11 cellular contexts compared by ENCODE assay signal in the genomic region with DNA sequence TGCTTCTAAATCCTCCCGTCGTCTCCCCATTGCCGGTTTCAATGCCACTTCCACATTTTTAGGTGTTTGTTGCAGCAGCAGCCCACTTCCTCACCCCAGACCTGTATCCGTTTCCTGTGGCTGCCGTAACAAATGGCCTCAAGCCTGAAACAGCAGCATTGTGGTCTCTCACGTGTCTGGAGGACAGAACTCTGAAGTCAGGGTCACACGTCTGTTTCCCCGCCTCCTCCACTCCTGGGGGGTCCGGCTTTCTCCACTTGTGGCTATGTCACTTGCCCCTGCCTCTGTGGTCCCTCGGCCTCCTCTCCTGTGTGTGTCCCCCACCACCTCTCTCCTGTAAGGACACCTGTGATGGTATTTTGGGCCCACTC. TPM values are rescaled to one million over a fixed set of nuclear protein-coding genes. Genes with fewer than 3 reads are reported as not detected.
DNase-seq lines count a peak whose midpoint lies in the region; ATAC-seq and TF ChIP-seq lines count a peak whose summit lies in the region.
"Had no signal": no experiment of that assay in that cellular context is flagged by ENCODE, and none has a peak within 500 bp of the region (broad histone marks: within the 10 kb centered on the region; RNA-seq: fewer than 3 reads in every experiment).

No MANE protein-coding gene starts in this region.

- H3K27ac Mint-ChIP-seq in activated CD8-positive, alpha-beta T cell treated with anti-CD3 and anti-CD28 coated beads for 36 hours = peak overlapping the region; percentile 55
- peak overlapping the region; percentile 12 for H3K27ac Mint-ChIP-seq in memory B cell

- H3K4me3 ChIP-seq in HL-60 (replicated peaks; ENCODE audit: insufficient read depth, low read length) (no peak overlapping the region), sigmoid colon (no peak overlapping the region)
- H3K4me3 ChIP-seq: psoas muscle had no signal

- no peak for TF ChIP-seq EP300 in sigmoid colon (IDR thresholded peaks at IDR 0.05)

- no peak overlapping the region for H3K4me3 Mint-ChIP-seq in activated CD8-positive, alpha-beta T cell treated with anti-CD3 and anti-CD28 coated beads for 36 hours
- peak overlapping the region; percentile 0 for H3K4me3 Mint-ChIP-seq in memory B cell

- H3K27me3 Mint-ChIP-seq in activated CD8-positive, alpha-beta T cell treated with anti-CD3 and anti-CD28 coated beads for 36 hours = no peaks in the 10 kb centered on the region
- H3K27me3 Mint-ChIP-seq in memory B cell = no peaks in the 10 kb centered on the region

- CTCF ChIA-PET in activated CD8-positive, alpha-beta T cell treated with anti-CD3 and anti-CD28 coated beads for 36 hours (lab: Charles Lee) = no interaction called here

- H3K36me3 Mint-ChIP-seq in activated CD8-positive, alpha-beta T cell treated with anti-CD3 and anti-CD28 coated beads for 36 hours (ENCODE audit: low read depth) = peaks cover 2% of the 10 kb centered on the region
- H3K36me3 Mint-ChIP-seq in memory B cell = peaks cover 7% of the 10 kb centered on the region

- no peaks in the 10 kb centered on the region for H3K9me3 ChIP-seq in sigmoid colon
- H3K9me3 ChIP-seq: psoas muscle had no signal

- no peaks in the 10 kb centered on the region for H3K9me3 Mint-ChIP-seq in activated CD8-positive, alpha-beta T cell treated with anti-CD3 and anti-CD28 coated beads for 36 hours
- peaks cover 7% of the 10 kb centered on the region for H3K9me3 Mint-ChIP-seq in memory B cell

- POLR2A ChIA-PET in activated CD8-positive, alpha-beta T cell treated with anti-CD3 and anti-CD28 coated beads for 36 hours (lab: Charles Lee) = no interaction called here

- DNase-seq in Ammon's horn (ENCODE audit: low spot score) (peak; percentile 57), HL-60 (ENCODE audit: low read depth in 1 of 2, low spot score in 1 of 2) (peak in 1 of 2 experiments; percentile 96), memory B cell (ENCODE audit: low spot score in 2 of 2) (peak in 1 of 2 donors; percentile 20), sigmoid colon (no peak)
- DNase-seq in activated CD8-positive, alpha-beta T cell treated with anti-CD3 and anti-CD28 coated beads for 36 hours = peak; percentile 76
- no peak for DNase-seq in stimulated activated CD4-positive, alpha-beta T cell treated with anti-CD3 and anti-CD28 coated beads, Interleukin-4, amount 100 ng/mL, for 1 hour
- DNase-seq: NCI-H69 had no signal

- intact Hi-C loops in activated CD8-positive, alpha-beta T cell treated with anti-CD3 and anti-CD28 coated beads for 36 hours (cut with micrococcal nuclease) = no loop called here
- intact Hi-C loops in sigmoid colon (cut with DNase I) = no loop called here

- TF ChIP-seq POLR2A in sigmoid colon (IDR thresholded peaks at IDR 0.05) = no peak

- no peaks in the 10 kb centered on the region for H3K36me3 ChIP-seq in sigmoid colon

- H3K27me3 ChIP-seq in HL-60 (ENCODE audit: insufficient read depth, poor library complexity, severe bottlenecking) (no peaks in the 10 kb centered on the region), sigmoid colon (peaks cover 0 to 54% (median 11%) of the 10 kb centered on the region in 3 donors)

- H3K27ac ChIP-seq in HL-60 (replicated peaks) (peak overlapping the region; percentile 86), sigmoid colon (no peak overlapping the region)
- H3K27ac ChIP-seq: epithelial cell of prostate, psoas muscle had no signal

- 48 to 78% methylated on average over 10 of the region's 10 CpGs for WGBS in sigmoid colon, 2 donors

- peaks cover 14% of the 10 kb centered on the region for H3K4me1 Mint-ChIP-seq in activated CD8-positive, alpha-beta T cell treated with anti-CD3 and anti-CD28 coated beads for 36 hours (ENCODE audit: low read depth)
- peaks cover 18% of the 10 kb centered on the region for H3K4me1 Mint-ChIP-seq in memory B cell

- peak; percentile 74 for ATAC-seq in activated CD8-positive, alpha-beta T cell treated with anti-CD3 and anti-CD28 coated beads for 36 hours
- ATAC-seq in memory B cell (ENCODE audit: low read depth) (peak; percentile 90), HG03460 (IDR thresholded peaks at IDR 0.05; ENCODE audit: unreplicated experiment) (no peak), HG02763 (IDR thresholded peaks at IDR 0.05; ENCODE audit: unreplicated experiment) (no peak)
- ATAC-seq: psoas muscle had no signal

- TF ChIP-seq CTCF in HL-60 (IDR thresholded peaks at IDR 0.05; ENCODE audit: insufficient read depth, low read length) = no peak
- no peak for TF ChIP-seq CTCF in activated CD8-positive, alpha-beta T cell treated with anti-CD3 and anti-CD28 coated beads for 36 hours (IDR thresholded peaks at IDR 0.05)
- TF ChIP-seq CTCF in sigmoid colon (IDR thresholded peaks at IDR 0.05) = no peak

- peaks cover 0 to 3% (median 2%) of the 10 kb centered on the region in 4 donors for H3K4me1 ChIP-seq in sigmoid colon
- H3K4me1 ChIP-seq: psoas muscle had no signal

RNA-seq across cellular contexts. Expression of a gene that starts 21.8 kb away (rescaled TPM):
- total RNA-seq in activated CD8-positive, alpha-beta T cell treated with anti-CD3 and anti-CD28 coated beads for 36 hours = 1 to 10 TPM; 2.6 to 3.7 TPM
- total RNA-seq in sigmoid colon = 1 to 10 TPM; 1.6 to 3.9 (median 3.2) TPM
- polyA plus RNA-seq in sigmoid colon = 1 to 10 TPM; 2.4 to 4.9 (median 3.5) TPM

RNA-seq across cellular contexts. Expression of a gene that starts 36.1 kb away (rescaled TPM):
- 10 to 100 TPM; 17.2 TPM for total RNA-seq in activated CD8-positive, alpha-beta T cell treated with anti-CD3 and anti-CD28 coated beads for 36 hours
- total RNA-seq in sigmoid colon = 10 to 100 TPM; 25.8 to 31.1 (median 27.6) TPM
- 10 to 100 TPM; 12.7 to 31.7 (median 28.2) TPM for polyA plus RNA-seq in sigmoid colon

Comparison
In these comparisons a context has a peak if more than half of its experiments do, and no peak if none do; other contexts are left out.
1. DNase-seq: peak in Ammon's horn (single experiment) and activated CD8-positive, alpha-beta T cell treated with anti-CD3 and anti-CD28 coated beads for 36 hours (single experiment); none in sigmoid colon (single experiment) and stimulated activated CD4-positive, alpha-beta T cell treated with anti-CD3 and anti-CD28 coated beads, Interleukin-4, amount 100 ng/mL, for 1 hour (single experiment).
2. ATAC-seq: peak in activated CD8-positive, alpha-beta T cell treated with anti-CD3 and anti-CD28 coated beads for 36 hours (single experiment) and memory B cell (single experiment); none in HG03460 (single experiment) and HG02763 (single experiment).